19 cellular contexts compared by ENCODE assay signal in genomic region chr1:2503554-2504223, GRCh38.
"Had no signal": no experiment of that assay in that cellular context is flagged by ENCODE, and none has a peak within 500 bp of the region (broad histone marks: within the 10 kb centered on the region; RNA-seq: fewer than 3 reads in every experiment).

No MANE protein-coding gene starts in this region.

- H3K4me3 ChIP-seq: left lung, lower lobe of right lung, upper lobe of right lung had no signal

- H3K36me3 Mint-ChIP-seq: activated CD4-positive, alpha-beta memory T cell treated with anti-CD3 and anti-CD28 coated beads for 36 hours; natural killer cell had no signal

- ATAC-seq: activated CD4-positive, CD25-positive, alpha-beta regulatory T cell treated with anti-CD3 and anti-CD28 coated beads, Interleukin-2, amount 50 U/mL, for 24 hours; left lung; lower lobe of right lung; natural killer cell; upper lobe of right lung had no signal

- H3K27ac Mint-ChIP-seq: activated CD4-positive, alpha-beta memory T cell treated with anti-CD3 and anti-CD28 coated beads for 36 hours; activated CD4-positive, alpha-beta T cell treated with anti-CD3 and anti-CD28 coated beads, Interleukin-2, amount 10 ng/mL, durations not matched to agents 24 days and 14 days; activated T-helper 1 cell treated with anti-CD3 and anti-CD28 coated beads, Interleukin-12 subunit alpha, Interleukin-12 subunit beta, Interleukin-2, Interleukin-4 antibody, amounts not matched to agents 30 ng/mL and 10 ng/mL and 1 ng/mL, durations not matched to agents 14 hours and 24 hours and 36 hours; natural killer cell; stimulated activated naive CD8-positive, alpha-beta T cell treated with anti-CD3 and anti-CD28 coated beads, Interleukin-15, Interleukin-2, amounts not matched to agents 100 ng/mL and 50 ng/mL, for 24 hours had no signal

- H3K27ac ChIP-seq: left lung, lower lobe of right lung, upper lobe of right lung had no signal

- DNase-seq: activated CD4-positive, alpha-beta memory T cell treated with anti-CD3 and anti-CD28 coated beads for 36 hours; activated CD4-positive, alpha-beta T cell treated with anti-CD3 and anti-CD28 coated beads, Interleukin-2, amount 10 ng/mL, durations not matched to agents 24 days and 14 days; activated CD8-positive, alpha-beta memory T cell treated with anti-CD3 and anti-CD28 coated beads, Interleukin-2, amount 50 U/mL, for 4 hours; activated effector memory CD4-positive, alpha-beta T cell treated with anti-CD3 and anti-CD28 coated beads, Interleukin-2, amount 50 U/mL, for 16 hours; activated naive CD4-positive, alpha-beta T cell treated with anti-CD3 and anti-CD28 coated beads, Interleukin-2, amount 50 U/mL, for 16 hours; activated T-cell treated with anti-CD3 and anti-CD28 coated beads, Interleukin-2, amount 50 U/mL, for 1 hour; amniotic stem cell; cortex of kidney; head of caudate nucleus; kidney glomerular epithelial cell; left lung; lower lobe of right lung; mesendoderm; natural killer cell; stimulated activated CD4-positive, alpha-beta T cell treated with anti-CD3 and anti-CD28 coated beads, Interleukin-2, amount 100 ng/mL, for 48 hours; upper lobe of right lung had no signal

- H3K4me1 ChIP-seq: upper lobe of right lung had no signal

- H3K9me3 ChIP-seq: left lung, lower lobe of right lung, upper lobe of right lung had no signal

- H3K9me3 Mint-ChIP-seq: activated CD4-positive, alpha-beta memory T cell treated with anti-CD3 and anti-CD28 coated beads for 36 hours; activated CD4-positive, alpha-beta T cell treated with anti-CD3 and anti-CD28 coated beads, Interleukin-2, amount 10 ng/mL, durations not matched to agents 24 days and 14 days; activated T-helper 1 cell treated with anti-CD3 and anti-CD28 coated beads, Interleukin-12 subunit alpha, Interleukin-12 subunit beta, Interleukin-2, Interleukin-4 antibody, amounts not matched to agents 30 ng/mL and 10 ng/mL and 1 ng/mL, durations not matched to agents 14 hours and 24 hours and 36 hours; natural killer cell; stimulated activated naive CD8-positive, alpha-beta T cell treated with anti-CD3 and anti-CD28 coated beads, Interleukin-15, Interleukin-2, amounts not matched to agents 100 ng/mL and 50 ng/mL, for 24 hours had no signal

- H3K4me3 Mint-ChIP-seq: activated CD4-positive, alpha-beta memory T cell treated with anti-CD3 and anti-CD28 coated beads for 36 hours; activated CD4-positive, alpha-beta T cell treated with anti-CD3 and anti-CD28 coated beads, Interleukin-2, amount 10 ng/mL, durations not matched to agents 24 days and 14 days; activated T-helper 1 cell treated with anti-CD3 and anti-CD28 coated beads, Interleukin-12 subunit alpha, Interleukin-12 subunit beta, Interleukin-2, Interleukin-4 antibody, amounts not matched to agents 30 ng/mL and 10 ng/mL and 1 ng/mL, durations not matched to agents 14 hours and 24 hours and 36 hours; natural killer cell; stimulated activated naive CD8-positive, alpha-beta T cell treated with anti-CD3 and anti-CD28 coated beads, Interleukin-15, Interleukin-2, amounts not matched to agents 100 ng/mL and 50 ng/mL, for 24 hours had no signal
